ENCODE assay signal across 8 cellular contexts in genomic region chr6:122491915-122492537, GRCh38. TPM values are rescaled to one million over a fixed set of nuclear protein-coding genes. Genes with fewer than 3 reads are reported as not detected.
DNase-seq lines count a peak whose midpoint lies in the region; ATAC-seq and TF ChIP-seq lines count a peak whose summit lies in the region.

No MANE protein-coding gene starts in this region.

- TF ChIP-seq CTCF in BJ (IDR thresholded peaks at IDR 0.05; ENCODE audit: insufficient read depth, low read depth, low read length) (peak; percentile 96), activated B cell treated with CpG ODN at 0.5 μM for 24 hours (IDR thresholded peaks at IDR 0.05) (no peak), cardiac fibroblast (IDR thresholded peaks at IDR 0.05; ENCODE audit: low read depth, low read length) (peak; percentile 93)

- ATAC-seq in GM19043 (IDR thresholded peaks at IDR 0.05; ENCODE audit: low read depth, unreplicated experiment) (peak; percentile 93), HG03175 (IDR thresholded peaks at IDR 0.05; ENCODE audit: unreplicated experiment) (peak; percentile 83), activated B cell treated with CpG ODN at 0.5 μM for 24 hours (ENCODE audit: low read depth) (peak; percentile 100)

- H3K27me3 Mint-ChIP-seq in activated B cell treated with CpG ODN at 0.5 μM for 24 hours: peaks cover under 1% of the 10 kb centered on the region

- CTCF ChIA-PET in BJ (lab: Yijun Ruan, JAX) (interaction anchor here (0.6 to 7.4 kb wide), 27 partner anchors 9 to 377 kb away, joined by 3 to 101 read pairs (median 3); partner anchors contain the start of gene HSF2), activated B cell treated with CpG ODN at 0.5 μM for 24 hours (lab: Charles Lee) (interaction anchor here (1.0 to 7.5 kb wide), 13 partner anchors 9 to 347 kb away, joined by 3 to 137 read pairs (median 6); partner anchors contain the start of gene SERINC1)

- DNase-seq in BJ (ENCODE audit: low read depth): no peak
- DNase-seq in NCI-H2227 treated with DMSO at 0.1 percent for 48 hours (lab: John Stamatoyannopoulos, UW): peak; percentile 58
- peak; percentile 27 for DNase-seq in activated B cell treated with CpG ODN at 0.5 μM for 24 hours
- DNase-seq in cardiac fibroblast (ENCODE audit: low read depth in 2 of 2): peak; percentile 79 to 84
- peak; percentile 85 for DNase-seq in left kidney (ENCODE audit: low read depth, low spot score)
- peak; percentile 51 to 58 for DNase-seq in stimulated activated CD4-positive, alpha-beta T cell treated with anti-CD3 and anti-CD28 coated beads, Interleukin-4, amount 100 ng/mL, for 4 hours

- no peaks in the 10 kb centered on the region for H3K36me3 ChIP-seq in BJ (ENCODE audit: control insufficient read depth, insufficient read depth, low read length)

- no peaks in the 10 kb centered on the region for H3K27me3 ChIP-seq in BJ (ENCODE audit: control insufficient read depth, insufficient read depth, low read length)

- POLR2A ChIA-PET in BJ (lab: Charles Lee) (no interaction called here), activated B cell treated with CpG ODN at 0.5 μM for 24 hours (lab: Charles Lee) (no interaction called here)

- H3K4me3 Mint-ChIP-seq in activated B cell treated with CpG ODN at 0.5 μM for 24 hours: peak overlapping the region; percentile 3

- no peak overlapping the region for H3K4me3 ChIP-seq in BJ (ENCODE audit: low read depth, low read length)
- no peak overlapping the region for H3K4me3 ChIP-seq in cardiac fibroblast (replicated peaks in 1 of 2; ENCODE audit: low read depth in 2 of 2, low read length in 2 of 2)

- no peaks in the 10 kb centered on the region for H3K36me3 Mint-ChIP-seq in activated B cell treated with CpG ODN at 0.5 μM for 24 hours (ENCODE audit: low read depth)

- H3K9me3 Mint-ChIP-seq in activated B cell treated with CpG ODN at 0.5 μM for 24 hours: peaks cover under 1% of the 10 kb centered on the region

- no peak overlapping the region for H3K27ac Mint-ChIP-seq in activated B cell treated with CpG ODN at 0.5 μM for 24 hours

- peaks cover 12% of the 10 kb centered on the region for H3K4me1 Mint-ChIP-seq in activated B cell treated with CpG ODN at 0.5 μM for 24 hours

- intact Hi-C loops in activated B cell treated with CpG ODN at 0.5 μM for 24 hours (cut with micrococcal nuclease): loop anchor here (1.0 kb wide), 3 partner anchors 38 to 347 kb away; no protein-coding TSS in a partner anchor

RNA-seq across cellular contexts. Expression of gene SERINC1, which starts 20.4 kb away (rescaled TPM):
- polyA plus RNA-seq in BJ (2011; rRNA removed): 89.7 and 182 TPM in 2 replicates
- polyA minus RNA-seq in BJ (2011; rRNA and poly(A)+ RNA removed): 84.4 and 94.7 TPM in 2 replicates
- total RNA-seq in activated B cell treated with CpG ODN at 0.5 μM for 24 hours: 51.3 and 52.0 TPM in 2 replicates
